15 cellular contexts compared by ENCODE assay signal in genomic region chrX:10231461-10231860, GRCh38.
"Had no signal": no experiment of that assay in that cellular context is flagged by ENCODE, and none has a peak within 500 bp of the region (broad histone marks: within the 10 kb centered on the region; RNA-seq: fewer than 3 reads in every experiment).

No MANE protein-coding gene starts in this region.

- H3K9me3 Mint-ChIP-seq: activated B cell treated with CpG ODN at 0.5 μM for 24 hours; activated T-helper 2 cell treated with anti-CD3 and anti-CD28 coated beads, Interferon-gamma antibody, Interleukin-2, Interleukin-4, amounts not matched to agents 10 μg/mL and 5 μg/mL and 100 μg/mL, durations not matched to agents 14 hours and 24 hours and 36 hours had no signal

- H3K4me1 Mint-ChIP-seq: activated B cell treated with CpG ODN at 0.5 μM for 24 hours, nephron progenitor cell had no signal

- H3K4me3 ChIP-seq: body of pancreas, gastroesophageal sphincter, psoas muscle had no signal

- H3K27ac Mint-ChIP-seq: activated T-helper 2 cell treated with anti-CD3 and anti-CD28 coated beads, Interferon-gamma antibody, Interleukin-2, Interleukin-4, amounts not matched to agents 10 μg/mL and 5 μg/mL and 100 μg/mL, durations not matched to agents 14 hours and 24 hours and 36 hours; effector memory CD8-positive, alpha-beta T cell; nephron progenitor cell; stimulated activated naive B cell treated with anti-CD40 and anti-IgM and Interleukin-4, amounts not matched to agents 10 μg/mL and 1 μg/mL and 100 μg/mL, for 72 hours had no signal

- H3K9me3 ChIP-seq: body of pancreas, gastroesophageal sphincter, psoas muscle had no signal

- ATAC-seq: body of pancreas; effector memory CD8-positive, alpha-beta T cell; gastroesophageal sphincter; psoas muscle; sciatic nerve; stimulated activated naive B cell treated with anti-CD40 and anti-IgM and Interleukin-4, amounts not matched to agents 10 μg/mL and 1 μg/mL and 100 μg/mL, for 72 hours had no signal

- H3K36me3 ChIP-seq: gastroesophageal sphincter had no signal

- H3K4me3 Mint-ChIP-seq: activated B cell treated with CpG ODN at 0.5 μM for 24 hours; effector memory CD8-positive, alpha-beta T cell; nephron progenitor cell; stimulated activated naive B cell treated with anti-CD40 and anti-IgM and Interleukin-4, amounts not matched to agents 10 μg/mL and 1 μg/mL and 100 μg/mL, for 72 hours had no signal

- H3K27ac ChIP-seq: body of pancreas, gastroesophageal sphincter, psoas muscle had no signal

- H3K4me1 ChIP-seq: body of pancreas, gastroesophageal sphincter, psoas muscle had no signal

- DNase-seq: activated B cell treated with CpG ODN at 0.5 μM for 24 hours; activated CD4-positive, alpha-beta T cell treated with anti-CD3 and anti-CD28 coated beads, Interleukin-2, amount 50 U/mL, for 1 hour; activated naive CD4-positive, alpha-beta T cell treated with anti-CD3 and anti-CD28 coated beads, Interleukin-2, amount 50 U/mL, for 16 hours; body of pancreas; effector memory CD8-positive, alpha-beta T cell; kidney; nephron progenitor cell; psoas muscle; stimulated activated CD4-positive, alpha-beta T cell treated with anti-CD3 and anti-CD28 coated beads, Interleukin-2, amount 100 ng/mL, for 24 hours; stimulated activated naive B cell treated with anti-CD40 and anti-IgM and Interleukin-4, amounts not matched to agents 10 μg/mL and 1 μg/mL and 100 μg/mL, for 72 hours; trophoblast cell had no signal

- H3K27me3 Mint-ChIP-seq: activated B cell treated with CpG ODN at 0.5 μM for 24 hours; stimulated activated naive B cell treated with anti-CD40 and anti-IgM and Interleukin-4, amounts not matched to agents 10 μg/mL and 1 μg/mL and 100 μg/mL, for 72 hours had no signal

- FAIRE-seq: TTC549 had no signal

- H3K27me3 ChIP-seq: body of pancreas, gastroesophageal sphincter had no signal
